ENCODE assay signal across 21 cellular contexts in the genomic region with DNA sequence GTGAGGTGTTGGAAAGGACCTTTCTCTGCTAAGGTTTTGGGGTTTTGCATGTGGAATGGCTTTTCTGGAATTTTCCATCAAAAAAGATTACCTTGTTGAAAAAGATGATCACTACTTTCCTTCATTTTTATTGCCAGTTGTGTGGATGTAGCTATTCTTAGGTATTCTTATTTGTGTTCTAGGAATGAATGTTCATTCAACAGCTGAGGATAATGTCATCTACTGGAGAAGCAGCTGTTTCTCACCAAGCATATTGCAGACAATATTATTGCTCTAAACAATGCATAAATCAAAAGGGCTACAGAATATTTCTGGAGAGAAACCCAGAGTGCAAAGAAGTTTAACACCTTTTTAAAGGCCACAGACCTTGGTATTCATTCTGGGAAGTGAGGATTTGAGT.
DNase-seq lines count a peak whose midpoint lies in the region; ATAC-seq and TF ChIP-seq lines count a peak whose summit lies in the region.
"Had no signal": no experiment of that assay in that cellular context is flagged by ENCODE, and none has a peak within 500 bp of the region (broad histone marks: within the 10 kb centered on the region; RNA-seq: fewer than 3 reads in every experiment).

No MANE protein-coding gene starts in this region.

- H3K4me1 ChIP-seq in smooth muscle cell (ENCODE audit: low read depth) = no peaks in the 10 kb centered on the region
- H3K4me1 ChIP-seq in MM.1S (ENCODE audit: low read length) = no peaks in the 10 kb centered on the region

- no peaks in the 10 kb centered on the region for H3K4me1 Mint-ChIP-seq in effector memory CD8-positive, alpha-beta T cell (ENCODE audit: low read depth in 2 of 2)

- peaks cover 4% of the 10 kb centered on the region for H4K20me1 ChIP-seq in smooth muscle cell (ENCODE audit: low read depth)
- no peaks in the 10 kb centered on the region for H4K20me1 ChIP-seq in MM.1S (ENCODE audit: insufficient read depth, low read length)

- H3K4me2 ChIP-seq in smooth muscle cell (peak overlapping the region; percentile 42), MM.1S (ENCODE audit: low read depth, low read length) (no peak overlapping the region)
- H3K4me2 ChIP-seq: GM23338 had no signal

- no peaks in the 10 kb centered on the region for H3K27me3 Mint-ChIP-seq in effector memory CD8-positive, alpha-beta T cell

- H3K9ac ChIP-seq in smooth muscle cell (ENCODE audit: low read depth) = no peak overlapping the region
- H3K9ac ChIP-seq in MM.1S (ENCODE audit: low read length) = no peak overlapping the region

- H3K27ac ChIP-seq in smooth muscle cell (ENCODE audit: low read depth) = no peak overlapping the region
- no peak overlapping the region for H3K27ac ChIP-seq in MM.1S (ENCODE audit: low read length)
- H3K27ac ChIP-seq: 22Rv1 had no signal

- H3K4me3 ChIP-seq in choroid plexus epithelial cell (ENCODE audit: low read depth, low read length) (no peak overlapping the region), smooth muscle cell (no peak overlapping the region), MM.1S (ENCODE audit: low read length) (no peak overlapping the region)
- H3K4me3 ChIP-seq: GM12878, GM23338 had no signal

- no peaks in the 10 kb centered on the region for H3F3A ChIP-seq in smooth muscle cell (ENCODE audit: low read depth)
- no peaks in the 10 kb centered on the region for H3F3A ChIP-seq in MM.1S (ENCODE audit: insufficient read depth, low read length)

- no peaks in the 10 kb centered on the region for H3K9me2 ChIP-seq in MM.1S (replicated peaks; ENCODE audit: insufficient read depth, low read length)

- TF ChIP-seq CTCF in choroid plexus epithelial cell (conservative IDR thresholded peaks at IDR 0.05; ENCODE audit: low read depth, low read length) = no peak
- no peak for TF ChIP-seq CTCF in smooth muscle cell (IDR thresholded peaks at IDR 0.05; ENCODE audit: borderline replicate concordance, insufficient read depth, poor library complexity, severe bottlenecking)
- TF ChIP-seq CTCF in MM.1S (IDR thresholded peaks at IDR 0.05; ENCODE audit: low read length) = no peak

- no peak for ATAC-seq in effector memory CD8-positive, alpha-beta T cell (replicated peaks)
- ATAC-seq: GM12878, GM23338, HepG2, SK-N-SH treated with all-trans-retinoic acid at 6 μM for 48 hours had no signal

- no peak overlapping the region for H3K4me3 Mint-ChIP-seq in effector memory CD8-positive, alpha-beta T cell
- H3K4me3 Mint-ChIP-seq: GM23338, H9 had no signal

- H3K27ac Mint-ChIP-seq in effector memory CD8-positive, alpha-beta T cell = no peak overlapping the region
- H3K27ac Mint-ChIP-seq: GM23338, H9 had no signal

- H3K36me3 ChIP-seq in smooth muscle cell (ENCODE audit: low read depth) = no peaks in the 10 kb centered on the region
- no peaks in the 10 kb centered on the region for H3K36me3 ChIP-seq in MM.1S (replicated peaks; ENCODE audit: insufficient read depth, low read length)

- peaks cover 0 to 2% of the 10 kb centered on the region in 2 donors for H3K9me3 Mint-ChIP-seq in effector memory CD8-positive, alpha-beta T cell
- H3K9me3 Mint-ChIP-seq: GM23338, H9 had no signal

- DNase-seq in DMS53 (lab: John Stamatoyannopoulos, UW) = peak; percentile 67
- DNase-seq in DMS53 treated with DMSO at 0.1 percent for 48 hours (lab: John Stamatoyannopoulos, UW; ENCODE audit: unreplicated experiment) = no peak
- peak; percentile 32 for DNase-seq in choroid plexus epithelial cell (ENCODE audit: low read depth)
- peak; percentile 72 for DNase-seq in myocyte (ENCODE audit: low read depth)
- no peak for DNase-seq in smooth muscle cell (lab: John Stamatoyannopoulos, UW; ENCODE audit: unreplicated experiment)
- DNase-seq in MM.1S = no peak
- DNase-seq in effector memory CD8-positive, alpha-beta T cell = no peak
- DNase-seq: GDM1; H9; Karpas-422; MV-4-11; NCI-H1105 treated with DMSO at 0.1 percent for 48 hours; NCI-H1930; NCI-H2107; NCI-H446 treated with DMSO at 0.1 percent for 48 hours; NK-92 treated with Interleukin-12 subunit alpha and Interleukin-12 subunit beta, amount 100 ng/mL, for 24 hours had no signal

- H3K79me2 ChIP-seq in smooth muscle cell (ENCODE audit: low read depth) (no peaks in the 10 kb centered on the region), MM.1S (ENCODE audit: low read length) (no peaks in the 10 kb centered on the region)

- no peaks in the 10 kb centered on the region for H3K36me3 Mint-ChIP-seq in effector memory CD8-positive, alpha-beta T cell (ENCODE audit: insufficient read depth)

- H3K27me3 ChIP-seq in smooth muscle cell (ENCODE audit: low read depth) (no peaks in the 10 kb centered on the region), MM.1S (replicated peaks; ENCODE audit: insufficient read depth, low read length) (no peaks in the 10 kb centered on the region)

- H2AFZ ChIP-seq in smooth muscle cell (ENCODE audit: low read depth) (no peak overlapping the region), MM.1S (ENCODE audit: low read length) (no peak overlapping the region)
- H2AFZ ChIP-seq: GM23338 had no signal

- no peaks in the 10 kb centered on the region for H3K9me3 ChIP-seq in smooth muscle cell (replicated peaks; ENCODE audit: low read depth)
- no peaks in the 10 kb centered on the region for H3K9me3 ChIP-seq in MM.1S (replicated peaks; ENCODE audit: insufficient read depth, low read length)

Comparison
In these comparisons a context has a peak if more than half of its experiments do, and no peak if none do; other contexts are left out.
1. DNase-seq: peak in DMS53 (single experiment), choroid plexus epithelial cell (single experiment) and myocyte (single experiment); none in DMS53 treated with DMSO at 0.1 percent for 48 hours (single experiment), smooth muscle cell (single experiment), MM.1S (single experiment) and effector memory CD8-positive, alpha-beta T cell (0 of 3).